Comparison of ENCODE assay signal across 10 cellular contexts in genomic region chr14:61470954-61471279, GRCh38.
DNase-seq lines count a peak whose midpoint lies in the region; ATAC-seq, FAIRE-seq and TF ChIP-seq lines count a peak whose summit lies in the region.
"Had no signal": no experiment of that assay in that cellular context is flagged by ENCODE, and none has a peak within 500 bp of the region (broad histone marks: within the 10 kb centered on the region; RNA-seq: fewer than 3 reads in every experiment).

No MANE protein-coding gene starts in this region.

- peak overlapping the region; percentile 93 for H3K4me3 Mint-ChIP-seq in activated naive CD4-positive, alpha-beta T cell treated with anti-CD3 and anti-CD28 coated beads, Interleukin-2, amount 50 U/mL, for 24 hours
- H3K4me3 Mint-ChIP-seq in astrocyte (ENCODE audit: unreplicated experiment) (no peak overlapping the region), type B pancreatic cell (peak overlapping the region; percentile 70)

- ATAC-seq in HG03565 (IDR thresholded peaks at IDR 0.05; ENCODE audit: unreplicated experiment) (no peak), GM19455 (IDR thresholded peaks at IDR 0.05; ENCODE audit: unreplicated experiment) (no peak)

- peaks cover 93% of the 10 kb centered on the region for H3K4me1 Mint-ChIP-seq in activated naive CD4-positive, alpha-beta T cell treated with anti-CD3 and anti-CD28 coated beads, Interleukin-2, amount 50 U/mL, for 24 hours
- H3K4me1 Mint-ChIP-seq in astrocyte (ENCODE audit: low read depth, unreplicated experiment) (peaks cover 53% of the 10 kb centered on the region), type B pancreatic cell (ENCODE audit: unreplicated experiment) (peaks cover 43% of the 10 kb centered on the region)

- no peak overlapping the region for H2AFZ ChIP-seq in astrocyte (ENCODE audit: low read depth, low read length)

- peak overlapping the region; percentile 94 for H3K27ac Mint-ChIP-seq in activated naive CD4-positive, alpha-beta T cell treated with anti-CD3 and anti-CD28 coated beads, Interleukin-2, amount 50 U/mL, for 24 hours
- H3K27ac Mint-ChIP-seq in astrocyte (ENCODE audit: unreplicated experiment) (peak overlapping the region; percentile 80), type B pancreatic cell (peak overlapping the region; percentile 63)

- no peak for FAIRE-seq in astrocyte (lab: Jason Lieb, UNC)

- no peaks in the 10 kb centered on the region for H3K27me3 ChIP-seq in astrocyte (ENCODE audit: insufficient read depth, low read length)
- no peaks in the 10 kb centered on the region for H3K27me3 ChIP-seq in mucosa of rectum (ENCODE audit: control insufficient read depth in 2 of 2, insufficient read depth in 2 of 2, low read length in 2 of 2)

- DNase-seq in activated naive CD4-positive, alpha-beta T cell treated with Interleukin-2 at 50 U/mL for 16 hours: no peak
- DNase-seq in astrocyte (ENCODE audit: low read depth) (no peak), type B pancreatic cell (ENCODE audit: extremely low spot score, unreplicated experiment) (no peak), cortex of kidney (lab: John Stamatoyannopoulos, UW) (no peak)
- DNase-seq: activated CD4-positive, alpha-beta T cell treated with anti-CD3 and anti-CD28 coated beads, Interleukin-2, amount 50 U/mL, for 1 hour; posterior cingulate gyrus had no signal

- H3K9me3 ChIP-seq in astrocyte (ENCODE audit: insufficient read depth, low read depth, low read length) (no peaks in the 10 kb centered on the region), mucosa of rectum (ENCODE audit: control insufficient read depth in 2 of 2, low read length in 2 of 2) (no peaks in the 10 kb centered on the region)

- TF ChIP-seq CTCF in astrocyte (IDR thresholded peaks at IDR 0.05; ENCODE audit: insufficient read depth, low read depth, low read length) (no peak), type B pancreatic cell (conservative IDR thresholded peaks at IDR 0.05) (no peak)

- H3K4me3 ChIP-seq in astrocyte (ENCODE audit: insufficient read depth, low read depth, low read length) (peak overlapping the region; percentile 15), mucosa of rectum (ENCODE audit: low read length in 2 of 2) (no peak overlapping the region)

- H3K79me2 ChIP-seq in astrocyte (ENCODE audit: insufficient read depth, low read length): no peaks in the 10 kb centered on the region

- H3K27ac ChIP-seq in astrocyte (ENCODE audit: low read depth, low read length) (peak overlapping the region; percentile 87), mucosa of rectum (ENCODE audit: low read depth in 2 of 2, low read length in 2 of 2) (peak overlapping the region; percentile 50 to 64)

- no peaks in the 10 kb centered on the region for H3K9me3 Mint-ChIP-seq in activated naive CD4-positive, alpha-beta T cell treated with anti-CD3 and anti-CD28 coated beads, Interleukin-2, amount 50 U/mL, for 24 hours
- H3K9me3 Mint-ChIP-seq in astrocyte (ENCODE audit: unreplicated experiment): no peaks in the 10 kb centered on the region
- H3K9me3 Mint-ChIP-seq in type B pancreatic cell: no peaks in the 10 kb centered on the region

- H3K9ac ChIP-seq in astrocyte (ENCODE audit: low read length) (peak overlapping the region; percentile 80), mucosa of rectum (ENCODE audit: low read depth in 1 of 2, low read length in 2 of 2) (no peak overlapping the region)

- no peaks in the 10 kb centered on the region for H4K20me1 ChIP-seq in astrocyte (ENCODE audit: insufficient read depth, low read length)

- H3K36me3 ChIP-seq in astrocyte (ENCODE audit: insufficient read depth, low read length): no peaks in the 10 kb centered on the region
- H3K36me3 ChIP-seq in mucosa of rectum (ENCODE audit: control insufficient read depth in 2 of 2, insufficient read depth in 2 of 2, low read length in 2 of 2): no peaks in the 10 kb centered on the region

- peaks cover 25% of the 10 kb centered on the region for H3K36me3 Mint-ChIP-seq in activated naive CD4-positive, alpha-beta T cell treated with anti-CD3 and anti-CD28 coated beads, Interleukin-2, amount 50 U/mL, for 24 hours
- H3K36me3 Mint-ChIP-seq in astrocyte (ENCODE audit: low read depth, unreplicated experiment): no peaks in the 10 kb centered on the region
- no peaks in the 10 kb centered on the region for H3K36me3 Mint-ChIP-seq in type B pancreatic cell

- peak overlapping the region; percentile 84 for H3K4me2 ChIP-seq in astrocyte (ENCODE audit: low read length)

- no peaks in the 10 kb centered on the region for H3K27me3 Mint-ChIP-seq in activated naive CD4-positive, alpha-beta T cell treated with anti-CD3 and anti-CD28 coated beads, Interleukin-2, amount 50 U/mL, for 24 hours
- H3K27me3 Mint-ChIP-seq in astrocyte (ENCODE audit: low read depth, unreplicated experiment) (no peaks in the 10 kb centered on the region), type B pancreatic cell (no peaks in the 10 kb centered on the region)

- H3K4me1 ChIP-seq in astrocyte (ENCODE audit: insufficient read depth, low read length) (peaks cover 47% of the 10 kb centered on the region), mucosa of rectum (ENCODE audit: control insufficient read depth in 2 of 2, insufficient read depth in 2 of 2, low read length in 2 of 2) (peaks cover 10 to 14% of the 10 kb centered on the region in 2 donors)
